In genomic region chr20:23368316-23369110, GRCh38 we compare ENCODE assay signal across 18 cellular contexts. TPM values are rescaled to one million over a fixed set of nuclear protein-coding genes. Genes with fewer than 3 reads are reported as not detected.
DNase-seq lines count a peak whose midpoint lies in the region; ATAC-seq and TF ChIP-seq lines count a peak whose summit lies in the region.
"Had no signal": no experiment of that assay in that cellular context is flagged by ENCODE, and none has a peak within 500 bp of the region (broad histone marks: within the 10 kb centered on the region; RNA-seq: fewer than 3 reads in every experiment).

No MANE protein-coding gene starts in this region.

- no peaks in the 10 kb centered on the region for H3K27me3 ChIP-seq in right lobe of liver
- no peaks in the 10 kb centered on the region for H3K27me3 ChIP-seq in subcutaneous abdominal adipose tissue (ENCODE audit: control insufficient read depth in 5 of 5, insufficient read depth in 4 of 5, low read length in 5 of 5)
- no peaks in the 10 kb centered on the region for H3K27me3 ChIP-seq in BE2C
- H3K27me3 ChIP-seq: breast epithelium had no signal

- H3K27ac ChIP-seq in right lobe of liver: no peak overlapping the region
- peak overlapping the region; percentile 6 for H3K27ac ChIP-seq in subcutaneous abdominal adipose tissue (ENCODE audit: low read depth, low read length)
- H3K27ac ChIP-seq: breast epithelium had no signal

- TF ChIP-seq CTCF in astrocyte of the spinal cord (IDR thresholded peaks at IDR 0.05; ENCODE audit: low read depth, low read length) (no peak), right lobe of liver (IDR thresholded peaks at IDR 0.05) (no peak), BE2C (IDR thresholded peaks at IDR 0.05; ENCODE audit: low read depth, low read length) (no peak)

- no peak for ATAC-seq in stimulated activated naive CD8-positive, alpha-beta T cell treated with anti-CD3 and anti-CD28 coated beads, Interleukin-15, Interleukin-2, amounts not matched to agents 100 U/mL and 50 U/mL, for 24 hours
- ATAC-seq in right lobe of liver: peak in 3 of 4 donors; percentile 13 to 20 (median 15)
- no peak for ATAC-seq in GM21515 (IDR thresholded peaks at IDR 0.05; ENCODE audit: unreplicated experiment)
- ATAC-seq: natural killer cell had no signal

- H3K36me3 ChIP-seq in right lobe of liver: peaks cover 0 to 57% (median 19%) of the 10 kb centered on the region in 4 donors
- H3K36me3 ChIP-seq in subcutaneous abdominal adipose tissue (ENCODE audit: control insufficient read depth in 5 of 5, insufficient read depth in 5 of 5, low read length in 5 of 5): peaks cover 28 to 62% (median 57%) of the 10 kb centered on the region in 5 donors
- peaks cover 79% of the 10 kb centered on the region for H3K36me3 ChIP-seq in BE2C
- H3K36me3 ChIP-seq: breast epithelium had no signal

- peaks cover 71% of the 10 kb centered on the region for H3K36me3 Mint-ChIP-seq in stimulated activated naive CD8-positive, alpha-beta T cell treated with anti-CD3 and anti-CD28 coated beads, Interleukin-15, Interleukin-2, amounts not matched to agents 100 ng/mL and 50 ng/mL, for 24 hours (ENCODE audit: low read depth)

- H3K27me3 Mint-ChIP-seq in stimulated activated naive CD8-positive, alpha-beta T cell treated with anti-CD3 and anti-CD28 coated beads, Interleukin-15, Interleukin-2, amounts not matched to agents 100 ng/mL and 50 ng/mL, for 24 hours: no peaks in the 10 kb centered on the region
- H3K27me3 Mint-ChIP-seq: activated CD4-positive, alpha-beta T cell treated with anti-CD3 and anti-CD28 coated beads, Interleukin-2, amount 10 ng/mL, durations not matched to agents 24 days and 14 days had no signal

- H3K9me3 ChIP-seq in right lobe of liver (no peaks in the 10 kb centered on the region), subcutaneous abdominal adipose tissue (ENCODE audit: control insufficient read depth in 5 of 5, low read length in 5 of 5) (no peaks in the 10 kb centered on the region), BE2C (no peaks in the 10 kb centered on the region)
- H3K9me3 ChIP-seq: breast epithelium had no signal

- H3K4me3 ChIP-seq in astrocyte of the spinal cord (ENCODE audit: low read depth, low read length) (no peak overlapping the region), right lobe of liver (no peak overlapping the region), subcutaneous abdominal adipose tissue (ENCODE audit: low read depth in 1 of 5, low read length in 5 of 5) (no peak overlapping the region), BE2C (ENCODE audit: low read depth, low read length) (no peak overlapping the region)
- H3K4me3 ChIP-seq: breast epithelium had no signal

- no peak for TF ChIP-seq POLR2A in right lobe of liver (IDR thresholded peaks at IDR 0.05)

- in situ Hi-C loops in astrocyte of the spinal cord (cut with HindIII; ENCODE audit: low sequenced_read_pairs): no loop called here

- 98% methylated on average over 2 of the region's 2 CpGs for WGBS in right lobe of liver (ENCODE audit: insufficient coverage, low coverage, low lambda C conversion rate, missing lambda C conversion rate)

- no peak overlapping the region for H3K4me3 Mint-ChIP-seq in stimulated activated naive CD8-positive, alpha-beta T cell treated with anti-CD3 and anti-CD28 coated beads, Interleukin-15, Interleukin-2, amounts not matched to agents 100 ng/mL and 50 ng/mL, for 24 hours
- H3K4me3 Mint-ChIP-seq: activated CD4-positive, alpha-beta T cell treated with anti-CD3 and anti-CD28 coated beads, Interleukin-2, amount 10 ng/mL, durations not matched to agents 24 days and 14 days; activated naive CD4-positive, alpha-beta T cell treated with anti-CD3 and anti-CD28 coated beads for 36 hours; natural killer cell had no signal

- no peak for DNase-seq in stimulated activated naive CD8-positive, alpha-beta T cell treated with anti-CD3 and anti-CD28 coated beads, Interleukin-15, Interleukin-2, amounts not matched to agents 100 U/mL and 50 U/mL, for 24 hours
- DNase-seq in astrocyte of the spinal cord (ENCODE audit: low read depth, low spot score): peak; percentile 23
- no peak for DNase-seq in right lobe of liver
- no peak for DNase-seq in T-helper 1 cell
- no peak for DNase-seq in BE2C
- DNase-seq: ACHN; activated CD4-positive, alpha-beta T cell treated with anti-CD3 and anti-CD28 coated beads, Interleukin-2, amount 10 ng/mL, durations not matched to agents 24 days and 14 days; activated naive CD4-positive, alpha-beta T cell treated with anti-CD3 and anti-CD28 coated beads for 36 hours; effector CD4-positive, alpha-beta T cell; hippocampal formation; kidney; natural killer cell; NCI-H2029 treated with DMSO at 0.1 percent for 48 hours; stimulated activated naive CD4-positive, alpha-beta T cell had no signal

- peaks cover 0 to 28% (median 4%) of the 10 kb centered on the region in 4 donors for H3K4me1 ChIP-seq in right lobe of liver
- peaks cover 0 to 20% (median 13%) of the 10 kb centered on the region in 5 donors for H3K4me1 ChIP-seq in subcutaneous abdominal adipose tissue (ENCODE audit: control insufficient read depth in 5 of 5, insufficient read depth in 5 of 5, low read length in 5 of 5)
- H3K4me1 ChIP-seq in BE2C: 0 out of 2 replicates have a peak, but pooled peaks cover 2% of the 10 kb centered on the region

- H3K9ac ChIP-seq in subcutaneous abdominal adipose tissue (ENCODE audit: low read length in 5 of 5): no peak overlapping the region

- peaks cover 45% of the 10 kb centered on the region for H3K4me1 Mint-ChIP-seq in stimulated activated naive CD8-positive, alpha-beta T cell treated with anti-CD3 and anti-CD28 coated beads, Interleukin-15, Interleukin-2, amounts not matched to agents 100 ng/mL and 50 ng/mL, for 24 hours (ENCODE audit: low read depth)

- intact Hi-C loops in right lobe of liver (cut with DNase I): no loop called here

- peak overlapping the region; percentile 26 for H3K27ac Mint-ChIP-seq in stimulated activated naive CD8-positive, alpha-beta T cell treated with anti-CD3 and anti-CD28 coated beads, Interleukin-15, Interleukin-2, amounts not matched to agents 100 ng/mL and 50 ng/mL, for 24 hours
- H3K27ac Mint-ChIP-seq: activated naive CD4-positive, alpha-beta T cell treated with anti-CD3 and anti-CD28 coated beads for 36 hours had no signal

- no peaks in the 10 kb centered on the region for H3K9me3 Mint-ChIP-seq in stimulated activated naive CD8-positive, alpha-beta T cell treated with anti-CD3 and anti-CD28 coated beads, Interleukin-15, Interleukin-2, amounts not matched to agents 100 ng/mL and 50 ng/mL, for 24 hours
- H3K9me3 Mint-ChIP-seq: activated CD4-positive, alpha-beta T cell treated with anti-CD3 and anti-CD28 coated beads, Interleukin-2, amount 10 ng/mL, durations not matched to agents 24 days and 14 days; activated naive CD4-positive, alpha-beta T cell treated with anti-CD3 and anti-CD28 coated beads for 36 hours; natural killer cell had no signal

RNA-seq across cellular contexts. Expression of gene GZF1, which starts 6.5 kb away (rescaled TPM):
- 1 to 10 TPM; 3.5 to 9.6 (median 6.1) TPM for total RNA-seq in right lobe of liver
- 63.6 TPM for polyA plus RNA-seq in BE2C (2012; ENCODE audit: insufficient read depth, insufficient read length, low read depth)

RNA-seq across cellular contexts. Expression of gene NXT1, which starts 17.9 kb away (rescaled TPM):
- total RNA-seq in right lobe of liver: 10 to 100 TPM in 2 of 6 experiments, 1 to 10 TPM in 4; 3.8 to 11.2 (median 6.1) TPM
- polyA plus RNA-seq in BE2C (2012; ENCODE audit: insufficient read depth, insufficient read length, low read depth): 133 TPM

RNA-seq across cellular contexts. Expression of gene NAPB, which starts 52.8 kb away (rescaled TPM):
- 1 to 10 TPM; 3.2 to 5.8 (median 4.9) TPM for total RNA-seq in right lobe of liver
- polyA plus RNA-seq in BE2C (2012; ENCODE audit: insufficient read depth, insufficient read length, low read depth): 9.0 TPM

Comparison
In these comparisons a context has a peak if more than half of its experiments do, and no peak if none do; other contexts are left out.
1. ATAC-seq: peak in right lobe of liver (3 of 4); none in stimulated activated naive CD8-positive, alpha-beta T cell treated with anti-CD3 and anti-CD28 coated beads, Interleukin-15, Interleukin-2, amounts not matched to agents 100 U/mL and 50 U/mL, for 24 hours (single experiment) and GM21515 (single experiment).